In the genomic region with DNA sequence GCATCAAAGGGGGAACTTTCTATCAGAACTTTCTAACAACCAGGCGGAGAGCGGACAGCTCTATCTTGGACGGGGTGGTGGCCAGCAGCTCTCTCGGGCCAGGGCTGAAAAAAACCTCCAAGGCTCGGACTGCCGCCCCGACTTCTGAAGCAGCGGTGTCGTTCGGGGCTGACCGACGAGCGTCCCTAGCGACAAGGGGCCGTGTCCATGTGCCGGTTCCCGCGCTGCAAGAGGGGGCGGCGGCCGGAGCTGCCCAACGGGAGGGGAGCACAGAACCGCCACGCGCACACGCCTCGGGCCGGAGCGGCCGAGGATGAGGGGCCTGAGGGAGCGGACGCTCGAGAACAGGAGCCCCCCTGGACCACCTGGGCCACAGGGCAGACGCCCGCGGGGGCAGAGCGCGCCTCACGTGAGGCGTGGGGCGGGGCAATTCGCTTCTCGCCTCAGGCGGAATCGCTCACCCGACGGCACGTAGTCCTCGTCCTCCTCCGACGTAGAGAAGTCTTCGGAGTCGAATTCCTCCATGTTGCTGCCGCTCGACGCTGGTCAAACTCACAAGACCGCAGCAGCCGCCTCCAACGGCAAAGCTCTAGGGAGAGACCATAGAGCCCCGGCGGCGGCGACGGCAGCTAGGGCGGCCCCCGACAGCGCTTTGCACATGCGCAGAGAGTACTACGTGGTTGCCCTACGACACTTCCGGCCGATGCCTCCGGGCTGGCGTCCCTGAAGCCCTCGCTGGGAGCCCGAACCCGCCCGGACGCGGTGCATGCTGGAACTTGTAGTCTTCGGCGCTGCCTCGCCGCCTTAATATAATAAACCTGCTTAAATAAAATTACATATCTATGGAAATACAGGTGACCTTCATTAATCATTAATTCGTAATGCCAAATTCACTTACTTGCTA, we compare ENCODE assay signal across 8 cellular contexts. TPM values are rescaled to one million over a fixed set of nuclear protein-coding genes. Genes with fewer than 3 reads are reported as not detected.
DNase-seq lines count a peak whose midpoint lies in the region; TF ChIP-seq lines count a peak whose summit lies in the region.

Gene CFDP1, minus strand, starts transcription at position 676 of the 904 bp plus-strand sequence. Its CDS starts 151 bp downstream, at position 525.

- peak within 1 kb of the TSS; percentile 81 for H3K9ac ChIP-seq in Loucy (ENCODE audit: low read depth, low read length, poor library complexity, severe bottlenecking)

- H3K27ac Mint-ChIP-seq in nephron: peak within 1 kb of the TSS; percentile 88 to 98 (median 98)
- H3K27ac Mint-ChIP-seq in stimulated activated naive CD8-positive, alpha-beta T cell treated with anti-CD3 and anti-CD28 coated beads, Interleukin-15, Interleukin-2, amounts not matched to agents 100 ng/mL and 50 ng/mL, for 24 hours: peak within 1 kb of the TSS; percentile 92

- TF ChIP-seq POLR2A in Raji (IDR thresholded peaks at IDR 0.05; ENCODE audit: insufficient read depth, low read depth, low read length): peak; percentile 85

- H3K9me3 Mint-ChIP-seq in nephron: peaks cover 9% of the 10 kb centered on the region
- H3K9me3 Mint-ChIP-seq in stimulated activated naive CD8-positive, alpha-beta T cell treated with anti-CD3 and anti-CD28 coated beads, Interleukin-15, Interleukin-2, amounts not matched to agents 100 ng/mL and 50 ng/mL, for 24 hours: peaks cover 4% of the 10 kb centered on the region

- peaks cover 6% of the 10 kb centered on the region for H4K20me1 ChIP-seq in Loucy (ENCODE audit: insufficient read depth, low read length, poor library complexity, severe bottlenecking)

- no peaks in the 10 kb centered on the region for H3F3A ChIP-seq in Loucy (ENCODE audit: low read depth)

- TF ChIP-seq CTCF in Loucy (conservative IDR thresholded peaks at IDR 0.05; ENCODE audit: low read length) (no peak), fibroblast of pulmonary artery (IDR thresholded peaks at IDR 0.05; ENCODE audit: low read length, missing control alignments) (no peak), nephron (IDR thresholded peaks at IDR 0.05; ENCODE audit: unreplicated experiment in 3 of 3) (no peak)

- H3K4me2 ChIP-seq in Loucy (ENCODE audit: low read depth, low read length, poor library complexity, severe bottlenecking): peak within 1 kb of the TSS; percentile 99

- H3K4me1 Mint-ChIP-seq in nephron: peaks cover 16% of the 10 kb centered on the region
- peaks cover 30% of the 10 kb centered on the region for H3K4me1 Mint-ChIP-seq in stimulated activated naive CD8-positive, alpha-beta T cell treated with anti-CD3 and anti-CD28 coated beads, Interleukin-15, Interleukin-2, amounts not matched to agents 100 ng/mL and 50 ng/mL, for 24 hours (ENCODE audit: low read depth)

- peaks cover 8% of the 10 kb centered on the region for H3K4me1 ChIP-seq in Loucy (ENCODE audit: insufficient read depth, low read length, poor library complexity, severe bottlenecking)

- no peaks in the 10 kb centered on the region for H3K9me3 ChIP-seq in Loucy (ENCODE audit: insufficient read depth, low read depth, low read length)

- peak within 1 kb of the TSS; percentile 84 to 89 (median 86) for H3K4me3 Mint-ChIP-seq in nephron
- peak within 1 kb of the TSS; percentile 96 for H3K4me3 Mint-ChIP-seq in stimulated activated naive CD8-positive, alpha-beta T cell treated with anti-CD3 and anti-CD28 coated beads, Interleukin-15, Interleukin-2, amounts not matched to agents 100 ng/mL and 50 ng/mL, for 24 hours

- H3K36me3 ChIP-seq in Loucy (ENCODE audit: insufficient read depth, low read length): no peaks in the 10 kb centered on the region

- peaks cover 34% of the 10 kb centered on the region for H3K36me3 Mint-ChIP-seq in nephron (ENCODE audit: low read depth)
- peaks cover 8% of the 10 kb centered on the region for H3K36me3 Mint-ChIP-seq in stimulated activated naive CD8-positive, alpha-beta T cell treated with anti-CD3 and anti-CD28 coated beads, Interleukin-15, Interleukin-2, amounts not matched to agents 100 ng/mL and 50 ng/mL, for 24 hours (ENCODE audit: low read depth)

- no peaks in the 10 kb centered on the region for H3K27me3 ChIP-seq in Loucy (ENCODE audit: insufficient read depth, low read length, poor library complexity, severe bottlenecking)

- no peaks in the 10 kb centered on the region for H3K27me3 Mint-ChIP-seq in nephron (ENCODE audit: low read depth)
- no peaks in the 10 kb centered on the region for H3K27me3 Mint-ChIP-seq in stimulated activated naive CD8-positive, alpha-beta T cell treated with anti-CD3 and anti-CD28 coated beads, Interleukin-15, Interleukin-2, amounts not matched to agents 100 ng/mL and 50 ng/mL, for 24 hours

- no peaks in the 10 kb centered on the region for H3K9me2 ChIP-seq in Loucy (replicated peaks; ENCODE audit: low read depth, low read length)

- peak within 1 kb of the TSS; percentile 98 for H2AFZ ChIP-seq in Loucy (ENCODE audit: low read length)

- peaks cover 22% of the 10 kb centered on the region for H3K79me2 ChIP-seq in Loucy (ENCODE audit: insufficient read depth, low read length)

- H3K4me3 ChIP-seq in Loucy (ENCODE audit: low read length, poor library complexity, severe bottlenecking) (peak within 1 kb of the TSS; percentile 81), fibroblast of pulmonary artery (replicated peaks; ENCODE audit: low read depth, low read length) (peak within 1 kb of the TSS; percentile 92)

- peak; percentile 95 for DNase-seq in EL
- peak; percentile 94 for DNase-seq in H4 (ENCODE audit: low spot score)
- peak; percentile 92 for DNase-seq in activated effector memory CD4-positive, alpha-beta T cell treated with Interleukin-2 at 50 U/mL for 16 hours
- DNase-seq in fibroblast of pulmonary artery (ENCODE audit: low read depth): peak; percentile 96

RNA-seq across cellular contexts. Expression of gene CFDP1, which starts in this region (rescaled TPM):
- 53.3 and 65.4 TPM in 2 replicates for total RNA-seq in H4 (2014; rRNA removed; shearing (Covaris generic))

Comparison
In these comparisons a context has a peak if more than half of its experiments do, and no peak if none do; other contexts are left out.
1. Peak in every context shown above with its lines: DNase-seq and H3K4me3 ChIP-seq.